16 cellular contexts compared by ENCODE assay signal in the genomic region with DNA sequence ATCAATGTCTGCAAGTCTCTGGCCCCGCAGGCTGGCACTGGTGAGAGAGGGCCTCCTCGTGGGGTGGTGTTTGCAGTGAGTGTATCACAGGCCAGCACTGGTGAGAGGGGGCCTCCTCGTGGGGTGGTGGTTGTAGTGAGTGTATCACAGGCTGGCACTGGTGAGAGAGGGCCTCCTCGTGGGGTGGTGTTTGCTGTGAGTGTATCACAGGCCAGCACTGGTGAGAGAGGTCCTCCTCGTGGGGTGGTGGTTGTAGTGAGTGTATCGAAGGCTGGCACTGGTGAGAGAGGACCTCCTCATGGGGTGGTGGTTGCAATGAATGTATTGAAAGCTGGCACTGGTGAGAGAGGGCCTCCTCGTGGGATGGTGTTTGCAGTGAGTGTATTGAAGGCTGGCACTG. TPM values are rescaled to one million over a fixed set of nuclear protein-coding genes. Genes with fewer than 3 reads are reported as not detected.
DNase-seq lines count a peak whose midpoint lies in the region; ATAC-seq, FAIRE-seq and TF ChIP-seq lines count a peak whose summit lies in the region.
"Had no signal": no experiment of that assay in that cellular context is flagged by ENCODE, and none has a peak within 500 bp of the region (broad histone marks: within the 10 kb centered on the region; RNA-seq: fewer than 3 reads in every experiment).

No MANE protein-coding gene starts in this region.

- no TSS peak for BruUV-seq in HepG2 (replicated peaks; lab: Mats Ljungman, UMichigan)

- DNase-seq in HepG2 (ENCODE audit: low spot score) (no peak), right lobe of liver (no peak), T-helper 17 cell (no peak), islet precursor cell (peak; percentile 41), frontal cortex (ENCODE audit: low spot score in 2 of 2) (no peak), kidney (no peak)
- DNase-seq: activated CD4-positive, alpha-beta T cell treated with anti-CD3 and anti-CD28 coated beads, Interleukin-2, amount 50 U/mL, for 48 hours; activated effector memory CD4-positive, alpha-beta T cell treated with anti-CD3 and anti-CD28 coated beads, Interleukin-2, amount 50 U/mL, for 16 hours; mammary epithelial cell; NCI-H1105 treated with DMSO at 0.1 percent for 48 hours; NCI-H524; stimulated activated CD4-positive, alpha-beta T cell treated with anti-CD3 and anti-CD28 coated beads, Interleukin-2, amount 100 ng/mL, for 24 hours; upper lobe of left lung had no signal

- peaks cover 23% of the 10 kb centered on the region for H3K36me3 Mint-ChIP-seq in T-helper 17 cell (ENCODE audit: low read depth)

- POLR2A ChIA-PET in HepG2 (lab: Yijun Ruan, JAX): no interaction called here

- no peak overlapping the region for H3K4me2 ChIP-seq in HepG2 (ENCODE audit: low read depth, low read length)

- no peak overlapping the region for H3K4me3 ChIP-seq in HepG2 (replicated peaks in 1 of 3; ENCODE audit: insufficient read depth in 1 of 3, low read depth in 2 of 3, low read length in 3 of 3)
- no peak overlapping the region for H3K4me3 ChIP-seq in right lobe of liver
- H3K4me3 ChIP-seq in kidney (ENCODE audit: low read length in 2 of 2): no peak overlapping the region
- H3K4me3 ChIP-seq: upper lobe of left lung had no signal

- H3K36me3 ChIP-seq in HepG2 (replicated peaks in 1 of 2; ENCODE audit: control insufficient read depth in 1 of 2, insufficient read depth in 2 of 2, low read length in 2 of 2) (peaks cover 61 to 88% of the 10 kb centered on the region in 2 experiments), right lobe of liver (peaks cover 3 to 61% (median 40%) of the 10 kb centered on the region in 4 donors), kidney (ENCODE audit: control insufficient read depth in 1 of 2, insufficient read depth in 2 of 2, low read length in 2 of 2) (peaks cover 63 to 71% of the 10 kb centered on the region in 2 donors)

- H3K27me3 ChIP-seq in HepG2 (ENCODE audit: control insufficient read depth in 1 of 2, insufficient read depth in 2 of 2, low read length in 2 of 2) (no peaks in the 10 kb centered on the region), right lobe of liver (no peaks in the 10 kb centered on the region)
- H3K27me3 ChIP-seq: upper lobe of left lung had no signal

- TF ChIP-seq RAD21 in HepG2 (CRISPR knock-in tag; IDR thresholded peaks at IDR 0.05): no peak

- intact Hi-C loops in HepG2 (cut with micrococcal nuclease; ENCODE audit: unreplicated experiment) (no loop called here), right lobe of liver (cut with DNase I) (no loop called here), kidney (cut with DNase I) (no loop called here)

- WGBS in HepG2 (ENCODE audit: low lambda C conversion rate): 97% methylated on average over 7 of the region's 7 CpGs
- 83% methylated on average over 7 of the region's 7 CpGs for WGBS in right lobe of liver (ENCODE audit: insufficient coverage, low coverage, low lambda C conversion rate, missing lambda C conversion rate)

- no peak for TF ChIP-seq CTCF in HepG2 (CRISPR knock-in tag; IDR thresholded peaks at IDR 0.05)
- no peak for TF ChIP-seq CTCF in right lobe of liver (IDR thresholded peaks at IDR 0.05)
- no peak for TF ChIP-seq CTCF in kidney (IDR thresholded peaks at IDR 0.05; ENCODE audit: borderline replicate concordance, extremely low read depth, insufficient read depth)

- peaks cover 27% of the 10 kb centered on the region for H3K4me1 Mint-ChIP-seq in T-helper 17 cell

- no peaks in the 10 kb centered on the region for H3K79me2 ChIP-seq in HepG2 (ENCODE audit: insufficient read depth, low read length)

- H3K27ac ChIP-seq in HepG2 (ENCODE audit: extremely low read length, insufficient read depth, low read length) (no peak overlapping the region), right lobe of liver (no peak overlapping the region), kidney (ENCODE audit: low read depth in 2 of 2, low read length in 2 of 2) (no peak overlapping the region)
- H3K27ac ChIP-seq: upper lobe of left lung had no signal

- CTCF ChIA-PET in HepG2 (lab: Yijun Ruan, JAX; ENCODE audit: low intra/inter-chr PET ratio, low total read pairs): no interaction called here

- in situ Hi-C loops in HepG2 (cut with HindIII; ENCODE audit: extremely low pct_ligation_motif_present, low pct_unique_long_range_greater_than_20kb): no loop called here

- no peaks in the 10 kb centered on the region for H3K9me3 ChIP-seq in HepG2 (ENCODE audit: low read length)
- H3K9me3 ChIP-seq in right lobe of liver: no peaks in the 10 kb centered on the region
- H3K9me3 ChIP-seq in T-helper 17 cell (ENCODE audit: control insufficient read depth, low read length, poor library complexity, severe bottlenecking): no peaks in the 10 kb centered on the region
- H3K9me3 ChIP-seq in kidney (ENCODE audit: control insufficient read depth in 1 of 2, low read length in 2 of 2): no peaks in the 10 kb centered on the region
- H3K9me3 ChIP-seq: upper lobe of left lung had no signal

- ATAC-seq in HepG2: no peak
- ATAC-seq in right lobe of liver: no peak
- ATAC-seq in T-helper 17 cell: no peak
- ATAC-seq in GM21423 (IDR thresholded peaks at IDR 0.05; ENCODE audit: unreplicated experiment): no peak

- H4K20me1 ChIP-seq in HepG2 (ENCODE audit: insufficient read depth, low read length): no peaks in the 10 kb centered on the region; the same call in 1 of the 2 replicates

- H3K27me3 Mint-ChIP-seq in T-helper 17 cell: no peaks in the 10 kb centered on the region

- H2AFZ ChIP-seq in HepG2 (ENCODE audit: low read length): no peak overlapping the region

- H3K27ac Mint-ChIP-seq in T-helper 17 cell: peak overlapping the region; percentile 68

- no peak for TF ChIP-seq EP300 in HepG2 (IDR thresholded peaks at IDR 0.05; ENCODE audit: low read depth in 2 of 2, low read length in 2 of 2)
- no peak for TF ChIP-seq EP300 in HepG2 (CRISPR knock-in tag; IDR thresholded peaks at IDR 0.05; ENCODE audit: borderline replicate concordance)

- TF ChIP-seq POLR2A in HepG2 (IDR thresholded peaks at IDR 0.05; ENCODE audit: insufficient read depth in 1 of 2, low read depth in 2 of 2, low read length in 2 of 2) (no peak), right lobe of liver (IDR thresholded peaks at IDR 0.05) (no peak)

- H3K4me3 Mint-ChIP-seq in T-helper 17 cell: peak overlapping the region; percentile 73

- FAIRE-seq in HepG2 (lab: Jason Lieb, UNC): no peak
- no peak for FAIRE-seq in frontal cortex (lab: Jason Lieb, UNC)
- FAIRE-seq in kidney (lab: Jason Lieb, UNC): no peak
- FAIRE-seq: H1, HTR-8/SVneo had no signal

- H3K9ac ChIP-seq in HepG2 (ENCODE audit: insufficient read depth, low read depth, low read length): no peak overlapping the region
- no peak overlapping the region for H3K9ac ChIP-seq in kidney (ENCODE audit: low read length in 2 of 2)

- peaks cover 8% of the 10 kb centered on the region for H3K4me1 ChIP-seq in HepG2 (ENCODE audit: insufficient read depth, low read length)
- H3K4me1 ChIP-seq in right lobe of liver: peaks cover 0 to 24% (median 11%) of the 10 kb centered on the region in 4 donors
- no peaks in the 10 kb centered on the region for H3K4me1 ChIP-seq in kidney (ENCODE audit: control insufficient read depth in 1 of 2, insufficient read depth in 1 of 2, low read depth in 1 of 2, low read length in 2 of 2)
- H3K4me1 ChIP-seq: upper lobe of left lung had no signal

TF ChIP-seq in HepG2, 621 proteins besides CTCF, POLR2A, EP300 and RAD21:
- TF ChIP-seq RBM22 (optimal IDR thresholded peaks at IDR 0.05; ENCODE audit: low read length) (peak; percentile 82), FOXP1 (IDR thresholded peaks at IDR 0.05) (no peak), FOXP1 (CRISPR knock-in tag; IDR thresholded peaks at IDR 0.05) (no peak), ZSCAN31 (CRISPR knock-in tag; IDR thresholded peaks at IDR 0.05; ENCODE audit: low read depth) (no peak), SNAI1 (CRISPR knock-in tag; IDR thresholded peaks at IDR 0.05; ENCODE audit: borderline replicate concordance) (no peak)

RNA-seq across cellular contexts. Expression of gene SLC22A1, which starts 53.3 kb away (rescaled TPM):
- total RNA-seq in HepG2 (2016; rRNA removed; fragmentation: Illumina TruSeq; extraction: Trizol): 0.32 and 0.80 TPM in 2 replicates
- 0.71 and 0.81 TPM in 2 replicates for total RNA-seq in HepG2 (2016; cell fraction: cytosol; rRNA removed; fragmentation: Illumina TruSeq; extraction: Trizol; ENCODE audit: low read depth)
- total RNA-seq in HepG2 (2016; cell fraction: insoluble cytoplasmic fraction; rRNA removed; fragmentation: Illumina TruSeq; extraction: Trizol): 1.5 and 1.6 TPM in 2 replicates
- 1.0 and 1.9 TPM in 2 replicates for total RNA-seq in HepG2 (2016; cell fraction: membrane; rRNA removed; fragmentation: Illumina TruSeq; extraction: Trizol)
- 3.6 and 3.7 TPM in 2 replicates for total RNA-seq in HepG2 (2016; cell fraction: nucleus; rRNA removed; fragmentation: Illumina TruSeq; extraction: Trizol)
- polyA plus RNA-seq in HepG2 (2011; rRNA removed): 0.82 and 0.87 TPM in 2 replicates
- polyA plus RNA-seq in HepG2 (2011; cell fraction: cytosol; rRNA removed): 0.32 and 0.38 TPM in 2 replicates
- 3.3 and 4.4 TPM in 2 replicates for polyA plus RNA-seq in HepG2 (2011; cell fraction: nucleus; rRNA removed)
- 0.80 and 2.9 TPM in 2 replicates for polyA plus RNA-seq in HepG2 (2012)
- 0.35 and 1.7 TPM in 2 replicates for polyA plus RNA-seq in HepG2 (2016; cell fraction: cytosol; fragmentation: Illumina TruSeq; extraction: Trizol; ENCODE audit: low read depth)
- polyA plus RNA-seq in HepG2 (2016; cell fraction: insoluble cytoplasmic fraction; fragmentation: Illumina TruSeq; extraction: Trizol; ENCODE audit: low read depth): 0.33 and 1.2 TPM in 2 replicates
- 0.64 and 1.2 TPM in 2 replicates for polyA plus RNA-seq in HepG2 (2016; cell fraction: membrane; fragmentation: Illumina TruSeq; extraction: Trizol; ENCODE audit: low read depth)
- 4.3 and 5.2 TPM in 2 replicates for polyA plus RNA-seq in HepG2 (2016; cell fraction: nucleus; fragmentation: Illumina TruSeq; extraction: Trizol; ENCODE audit: insufficient read depth, low read depth)
- 1.3 and 7.3 TPM in 2 replicates for polyA minus RNA-seq in HepG2 (2011; rRNA and poly(A)+ RNA removed; ENCODE audit: low replicate concordance)
- polyA minus RNA-seq in HepG2 (2011; cell fraction: cytosol; rRNA and poly(A)+ RNA removed): 0.40 TPM in 1 of 2 replicates, not detected in the other
- polyA minus RNA-seq in HepG2 (2011; cell fraction: nucleus; rRNA and poly(A)+ RNA removed): 7.7 and 8.6 TPM in 2 replicates
- total RNA-seq in right lobe of liver: 1,000 to 10,000 TPM in 3 of 6 experiments, 100 to 1,000 TPM in 3; 190 to 1,656 (median 769) TPM
- under 1 TPM; 0.21 to 0.45 TPM for total RNA-seq in T-helper 17 cell
- total RNA-seq in frontal cortex: not detected
- total RNA-seq in kidney: 2.3 TPM
- polyA plus RNA-seq in kidney (ENCODE audit: insufficient read depth, low read depth, low replicate concordance): 1.4 TPM

Comparison
In these comparisons a context has a peak if more than half of its experiments do, and no peak if none do; other contexts are left out.
1. RNA of gene SLC22A1, which starts 53.3 kb away (total RNA-seq): 190 to 1,656 TPM in right lobe of liver; 2.3 TPM in kidney (single experiment), 0.32 to 3.7 TPM in HepG2, 0.21 to 0.45 TPM in T-helper 17 cell and not detected in frontal cortex (single experiment); every median in the first group is over 10 times any median in the second.